ENCODE assay signal across 8 cellular contexts in genomic region chr9:37747271-37747753, GRCh38. TPM values are rescaled to one million over a fixed set of nuclear protein-coding genes. Genes with fewer than 3 reads are reported as not detected.
A peak's percentile ranks its signal among the peaks of the same experiment; 100 is the strongest.
DNase-seq lines count a peak whose midpoint lies in the region; ATAC-seq and TF ChIP-seq lines count a peak whose summit lies in the region.

No MANE protein-coding gene starts in this region.

- TF ChIP-seq CTCF in DOHH2 (IDR thresholded peaks at IDR 0.05; ENCODE audit: low read depth, low read length, poor library complexity, severe bottlenecking) (peak; percentile 97), WTC11 (IDR thresholded peaks at IDR 0.05) (peak; percentile 82)

- H3K36me3 ChIP-seq in DOHH2 (ENCODE audit: control insufficient read depth, low read length), result no peaks in the 10 kb centered on the region
- no peaks in the 10 kb centered on the region for H3K36me3 ChIP-seq in H7 (replicated peaks; ENCODE audit: control insufficient read depth, insufficient read depth, low read length)

- H3K27me3 ChIP-seq in DOHH2 (ENCODE audit: control insufficient read depth, low read length) (peaks cover 4% of the 10 kb centered on the region; the same call in 1 of the 2 replicates), H7 (ENCODE audit: control insufficient read depth, insufficient read depth, low read length) (no peaks in the 10 kb centered on the region; the same call in 1 of the 2 replicates)

- POLR2A ChIA-PET in WTC11 (lab: Charles Lee), result no interaction called here

- H3K9me3 ChIP-seq in DOHH2 (ENCODE audit: control insufficient read depth, insufficient read depth, low read length), result no peaks in the 10 kb centered on the region

- H3K4me2 ChIP-seq in DOHH2 (ENCODE audit: low read length), result no peak overlapping the region

- CTCF ChIA-PET in WTC11 (lab: Charles Lee), result interaction anchor here (1.4 kb wide), 1 partner anchor 38 kb away, joined by 4 read pairs; the partner anchor contains the start of gene EXOSC3

- ATAC-seq in WTC11, result peak; percentile 85
- ATAC-seq in central memory CD8-positive, alpha-beta T cell (replicated peaks; ENCODE audit: extremely low read depth, poor library complexity, severe bottlenecking), result peak; percentile 60

- H4K20me1 ChIP-seq in DOHH2 (ENCODE audit: control insufficient read depth, insufficient read depth, low read depth, low read length), result no peaks in the 10 kb centered on the region

- peaks cover under 1% of the 10 kb centered on the region for H3K9me3 Mint-ChIP-seq in WTC11
- H3K9me3 Mint-ChIP-seq in central memory CD8-positive, alpha-beta T cell, result no peaks in the 10 kb centered on the region

- H3K9me2 ChIP-seq in DOHH2 (replicated peaks; ENCODE audit: control insufficient read depth, low read length), result no peaks in the 10 kb centered on the region

- no peaks in the 10 kb centered on the region for H3F3A ChIP-seq in DOHH2 (ENCODE audit: control insufficient read depth, insufficient read depth)

- DNase-seq in H7, result peak; percentile 90
- peak; percentile 67 to 74 for DNase-seq in NCI-H2081 (lab: John Stamatoyannopoulos, UW)
- peak; percentile 71 for DNase-seq in WTC11 (ENCODE audit: low spot score)
- DNase-seq in central memory CD8-positive, alpha-beta T cell (ENCODE audit: low spot score in 2 of 2), result peak in 1 of 2 donors; percentile 28
- peak; percentile 79 for DNase-seq in left kidney (ENCODE audit: low read depth, low spot score)
- DNase-seq in stimulated activated CD4-positive, alpha-beta T cell treated with anti-CD3 and anti-CD28 coated beads, TNF-alpha, amount 100 ng/mL, for 48 hours (ENCODE audit: low read depth in 3 of 3), result peak; percentile 15 to 33 (median 18)
- DNase-seq in NCI-H524 treated with DMSO at 0.1 percent for 48 hours (lab: John Stamatoyannopoulos, UW), result no peak

- H3K4me3 ChIP-seq in DOHH2 (ENCODE audit: low read length), result no peak overlapping the region
- H3K4me3 ChIP-seq in H7 (ENCODE audit: insufficient read depth, low read depth, low read length), result no peak overlapping the region

- H3K79me2 ChIP-seq in DOHH2 (ENCODE audit: control insufficient read depth, low read length), result no peaks in the 10 kb centered on the region

- H3K27me3 Mint-ChIP-seq in WTC11 (ENCODE audit: low read depth), result no peaks in the 10 kb centered on the region; the same call in 1 of the 2 replicates
- H3K27me3 Mint-ChIP-seq in central memory CD8-positive, alpha-beta T cell, result no peaks in the 10 kb centered on the region

- no peaks in the 10 kb centered on the region for H3K4me1 Mint-ChIP-seq in WTC11
- no peaks in the 10 kb centered on the region for H3K4me1 Mint-ChIP-seq in central memory CD8-positive, alpha-beta T cell

- H3K36me3 Mint-ChIP-seq in WTC11, result no peaks in the 10 kb centered on the region
- H3K36me3 Mint-ChIP-seq in central memory CD8-positive, alpha-beta T cell (ENCODE audit: insufficient read depth), result peaks cover 2% of the 10 kb centered on the region

- no peak overlapping the region for H3K4me3 Mint-ChIP-seq in WTC11
- H3K4me3 Mint-ChIP-seq in central memory CD8-positive, alpha-beta T cell, result no peak overlapping the region

- H3K4me1 ChIP-seq in DOHH2 (ENCODE audit: control insufficient read depth, low read length), result no peaks in the 10 kb centered on the region

- H3K27ac Mint-ChIP-seq in WTC11, result no peak overlapping the region
- H3K27ac Mint-ChIP-seq in central memory CD8-positive, alpha-beta T cell (ENCODE audit: low read depth), result no peak overlapping the region

- H3K27ac ChIP-seq in DOHH2 (ENCODE audit: low read depth, low read length), result no peak overlapping the region

TF ChIP-seq in WTC11, 78 proteins besides CTCF, POLR2A, EP300 and RAD21 (continues in another document):
- TF ChIP-seq IRF1 (CRISPR knock-in tag; IDR thresholded peaks at IDR 0.05), result no peak
- no peak for TF ChIP-seq TP53 (CRISPR knock-in tag; IDR thresholded peaks at IDR 0.05)
- no peak for TF ChIP-seq HMGA2 (CRISPR knock-in tag; IDR thresholded peaks at IDR 0.05)
- no peak for TF ChIP-seq TEAD4 (CRISPR knock-in tag; IDR thresholded peaks at IDR 0.05)
- TF ChIP-seq, protein P1, sequence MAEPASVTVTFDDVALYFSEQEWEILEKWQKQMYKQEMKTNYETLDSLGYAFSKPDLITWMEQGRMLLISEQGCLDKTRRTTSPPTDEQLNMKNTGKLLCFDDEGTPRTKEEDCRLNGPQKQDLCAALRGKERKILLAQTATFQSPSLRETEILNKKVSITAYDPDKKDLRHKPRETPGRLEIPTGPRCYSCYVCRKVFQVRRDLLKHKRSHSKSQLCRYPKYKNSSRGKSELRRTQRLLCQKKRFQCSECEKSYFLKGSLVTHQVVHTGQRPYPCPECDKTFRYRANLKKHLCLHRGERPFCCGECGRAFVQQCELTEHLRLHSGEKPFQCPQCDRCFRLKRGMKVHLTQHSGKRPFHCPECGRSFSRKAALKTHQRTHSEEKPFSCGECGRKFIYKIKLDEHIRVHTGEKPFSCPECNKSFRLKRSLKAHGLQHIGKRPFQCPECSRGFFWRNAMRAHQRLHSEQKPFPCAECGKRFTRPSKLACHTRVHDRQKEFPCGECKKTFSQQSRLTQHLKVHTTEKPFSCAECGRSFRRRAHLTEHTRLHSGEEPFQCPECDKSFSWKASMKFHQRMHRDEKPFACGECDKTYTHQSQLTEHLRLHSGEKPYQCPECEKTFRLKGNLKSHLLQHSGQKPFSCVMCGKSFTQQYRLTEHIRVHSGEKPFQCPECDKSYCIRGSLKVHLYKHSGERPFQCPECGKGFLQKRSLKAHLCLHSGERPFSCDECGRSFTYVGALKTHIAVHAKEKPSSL (CRISPR knock-in tag; conservative IDR thresholded peaks at IDR 0.05), result no peak
- TF ChIP-seq ETV6 (CRISPR knock-in tag; IDR thresholded peaks at IDR 0.05), result no peak
- TF ChIP-seq FOXK1 (CRISPR knock-in tag; IDR thresholded peaks at IDR 0.05), result no peak
- TF ChIP-seq MLX (CRISPR knock-in tag; IDR thresholded peaks at IDR 0.05), result no peak
- TF ChIP-seq IRF2 (CRISPR knock-in tag; IDR thresholded peaks at IDR 0.05; ENCODE audit: borderline replicate concordance, low read depth), result no peak
- TF ChIP-seq FOXP4 (CRISPR knock-in tag; IDR thresholded peaks at IDR 0.05), result no peak
- TF ChIP-seq, protein P2, sequence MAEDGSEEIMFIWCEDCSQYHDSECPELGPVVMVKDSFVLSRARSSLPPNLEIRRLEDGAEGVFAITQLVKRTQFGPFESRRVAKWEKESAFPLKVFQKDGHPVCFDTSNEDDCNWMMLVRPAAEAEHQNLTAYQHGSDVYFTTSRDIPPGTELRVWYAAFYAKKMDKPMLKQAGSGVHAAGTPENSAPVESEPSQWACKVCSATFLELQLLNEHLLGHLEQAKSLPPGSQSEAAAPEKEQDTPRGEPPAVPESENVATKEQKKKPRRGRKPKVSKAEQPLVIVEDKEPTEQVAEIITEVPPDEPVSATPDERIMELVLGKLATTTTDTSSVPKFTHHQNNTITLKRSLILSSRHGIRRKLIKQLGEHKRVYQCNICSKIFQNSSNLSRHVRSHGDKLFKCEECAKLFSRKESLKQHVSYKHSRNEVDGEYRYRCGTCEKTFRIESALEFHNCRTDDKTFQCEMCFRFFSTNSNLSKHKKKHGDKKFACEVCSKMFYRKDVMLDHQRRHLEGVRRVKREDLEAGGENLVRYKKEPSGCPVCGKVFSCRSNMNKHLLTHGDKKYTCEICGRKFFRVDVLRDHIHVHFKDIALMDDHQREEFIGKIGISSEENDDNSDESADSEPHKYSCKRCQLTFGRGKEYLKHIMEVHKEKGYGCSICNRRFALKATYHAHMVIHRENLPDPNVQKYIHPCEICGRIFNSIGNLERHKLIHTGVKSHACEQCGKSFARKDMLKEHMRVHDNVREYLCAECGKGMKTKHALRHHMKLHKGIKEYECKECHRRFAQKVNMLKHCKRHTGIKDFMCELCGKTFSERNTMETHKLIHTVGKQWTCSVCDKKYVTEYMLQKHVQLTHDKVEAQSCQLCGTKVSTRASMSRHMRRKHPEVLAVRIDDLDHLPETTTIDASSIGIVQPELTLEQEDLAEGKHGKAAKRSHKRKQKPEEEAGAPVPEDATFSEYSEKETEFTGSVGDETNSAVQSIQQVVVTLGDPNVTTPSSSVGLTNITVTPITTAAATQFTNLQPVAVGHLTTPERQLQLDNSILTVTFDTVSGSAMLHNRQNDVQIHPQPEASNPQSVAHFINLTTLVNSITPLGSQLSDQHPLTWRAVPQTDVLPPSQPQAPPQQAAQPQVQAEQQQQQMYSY (CRISPR knock-in tag; IDR thresholded peaks at IDR 0.05), result no peak

RNA-seq across cellular contexts. Expression of gene TRMT10B, which starts 6.3 kb away (rescaled TPM):
- 2.2 and 2.5 TPM in 2 replicates for total RNA-seq in H7 (2014; rRNA removed; shearing (Covaris generic))
- total RNA-seq in WTC11 (2021), result 6.1 to 7.2 TPM (median 7.2 TPM) in 3 replicates

RNA-seq across cellular contexts. Expression of gene EXOSC3, which starts 37.6 kb away (rescaled TPM):
- 71.9 and 82.8 TPM in 2 replicates for total RNA-seq in H7 (2014; rRNA removed; shearing (Covaris generic))
- 69.9 to 73.8 TPM (median 71.0 TPM) in 3 replicates for total RNA-seq in WTC11 (2021)

RNA-seq across cellular contexts. Expression of gene DCAF10, which starts 53.3 kb away (rescaled TPM):
- 18.6 and 22.9 TPM in 2 replicates for total RNA-seq in H7 (2014; rRNA removed; shearing (Covaris generic))
- 11.7 to 14.2 TPM (median 14.2 TPM) in 3 replicates for total RNA-seq in WTC11 (2021)
